Comparison of ENCODE assay signal across 2 cellular contexts in genomic region chr13:53784331-53784730, GRCh38.
TF ChIP-seq lines count a peak whose summit lies in the region.

No MANE protein-coding gene starts in this region.

TF ChIP-seq in neural cell, 6 proteins besides CTCF, POLR2A, EP300 and RAD21 (continued from another document):
- no peak for TF ChIP-seq REST (IDR thresholded peaks at IDR 0.05; ENCODE audit: borderline replicate concordance)
- TF ChIP-seq EZH2 (IDR thresholded peaks at IDR 0.05; ENCODE audit: borderline replicate concordance, insufficient read depth, low read length, poor library complexity, severe bottlenecking) = no peak
- no peak for TF ChIP-seq POLR2AphosphoS5 (IDR thresholded peaks at IDR 0.05)

TF ChIP-seq in GM23338, 12 proteins besides CTCF, POLR2A, EP300 and RAD21 (continued from another document):
- TF ChIP-seq ZNF462 (CRISPR knock-in tag; IDR thresholded peaks at IDR 0.05) (no peak), CREB1 (CRISPR knock-in tag; IDR thresholded peaks at IDR 0.05; ENCODE audit: low read depth) (no peak), EZH2 (IDR thresholded peaks at IDR 0.05; ENCODE audit: low read depth, unreplicated experiment) (no peak), REST (IDR thresholded peaks at IDR 0.05; ENCODE audit: unreplicated experiment) (no peak), STAT1 (IDR thresholded peaks at IDR 0.05; ENCODE audit: unreplicated experiment) (no peak), EZH2phosphoT487 (IDR thresholded peaks at IDR 0.05; ENCODE audit: unreplicated experiment) (no peak)
